Comparison of ENCODE assay signal across 8 cellular contexts in genomic region chrX:130028196-130028595, GRCh38. TPM values are rescaled to one million over a fixed set of nuclear protein-coding genes. Genes with fewer than 3 reads are reported as not detected.
A peak's percentile ranks its signal among the peaks of the same experiment; 100 is the strongest.
DNase-seq lines count a peak whose midpoint lies in the region; ATAC-seq and TF ChIP-seq lines count a peak whose summit lies in the region.

No MANE protein-coding gene starts in this region.

- H3K27ac ChIP-seq in esophagus squamous epithelium: no peak overlapping the region
- no peak overlapping the region for H3K27ac ChIP-seq in osteoblast (ENCODE audit: low read depth, low read length)

- no peaks in the 10 kb centered on the region for H3K27me3 ChIP-seq in esophagus squamous epithelium
- no peaks in the 10 kb centered on the region for H3K27me3 ChIP-seq in osteoblast (ENCODE audit: insufficient read depth, low read length)

- DNase-seq in EH (ENCODE audit: low read depth) (peak; percentile 30), LoVo (ENCODE audit: low spot score) (peak; percentile 1), esophagus squamous epithelium (lab: John Stamatoyannopoulos, UW) (no peak), osteoblast (ENCODE audit: insufficient read length, low spot score, missing footprints) (peak; percentile 75), amniotic stem cell (lab: John Stamatoyannopoulos, UW) (no peak)
- peak; percentile 70 for DNase-seq in activated CD8-positive, alpha-beta memory T cell treated with anti-CD3 and anti-CD28 coated beads for 24 hours

- H3K9me3 ChIP-seq in esophagus squamous epithelium (no peaks in the 10 kb centered on the region), osteoblast (ENCODE audit: low read depth, low read length) (no peaks in the 10 kb centered on the region)

- H3K36me3 ChIP-seq in esophagus squamous epithelium: peaks cover 0 to 70% (median 0%) of the 10 kb centered on the region in 3 donors
- H3K36me3 ChIP-seq in osteoblast (ENCODE audit: insufficient read depth, low read length): peaks cover 4% of the 10 kb centered on the region

- no peak for TF ChIP-seq POLR2A in esophagus squamous epithelium (IDR thresholded peaks at IDR 0.05)

- intact Hi-C loops in esophagus squamous epithelium (cut with DNase I): loop anchor here (10.0 kb wide), 1 partner anchor 103 kb away; no protein-coding TSS in a partner anchor

- TF ChIP-seq CTCF in esophagus squamous epithelium (IDR thresholded peaks at IDR 0.05) (peak; percentile 33 to 71 (median 64)), osteoblast (IDR thresholded peaks at IDR 0.05; ENCODE audit: extremely low read depth, low read depth, low read length) (peak; percentile 75)

- H3K4me3 ChIP-seq in esophagus squamous epithelium: no peak overlapping the region
- H3K4me3 ChIP-seq in osteoblast (ENCODE audit: insufficient read depth, low read length): no peak overlapping the region

- 37 to 50% methylated on average over 3 to 5 of the region's 5 CpGs for WGBS in esophagus squamous epithelium, 2 donors

- H3K4me2 ChIP-seq in osteoblast (ENCODE audit: insufficient read depth, low read length): no peak overlapping the region

- no peaks in the 10 kb centered on the region for H4K20me1 ChIP-seq in osteoblast (ENCODE audit: insufficient read depth, low read length)

- ATAC-seq in HG03108 (IDR thresholded peaks at IDR 0.05; ENCODE audit: unreplicated experiment) (no peak), GM21528 (IDR thresholded peaks at IDR 0.05; ENCODE audit: low FRiP score, unreplicated experiment) (no peak)

- no peak overlapping the region for H2AFZ ChIP-seq in osteoblast (ENCODE audit: low read length)

- H3K4me1 ChIP-seq in esophagus squamous epithelium (peaks cover 0 to 12% (median 0%) of the 10 kb centered on the region in 3 donors), osteoblast (ENCODE audit: insufficient read depth, low read length) (no peaks in the 10 kb centered on the region)

- H3K79me2 ChIP-seq in osteoblast (ENCODE audit: insufficient read depth, low read length): no peaks in the 10 kb centered on the region

RNA-seq across cellular contexts. Expression of gene BCORL1, which starts 45.8 kb away (rescaled TPM):
- total RNA-seq in esophagus squamous epithelium (1 to 10 TPM; 1.7 to 4.0 (median 2.7) TPM), osteoblast (1.4 and 1.8 TPM in 2 replicates)

Comparison
In these comparisons a context has a peak if more than half of its experiments do, and no peak if none do; other contexts are left out.
1. DNase-seq: peak in EH (single experiment), LoVo (single experiment), activated CD8-positive, alpha-beta memory T cell treated with anti-CD3 and anti-CD28 coated beads for 24 hours (single experiment) and osteoblast (single experiment); none in esophagus squamous epithelium (single experiment) and amniotic stem cell (single experiment).